In the genomic region with DNA sequence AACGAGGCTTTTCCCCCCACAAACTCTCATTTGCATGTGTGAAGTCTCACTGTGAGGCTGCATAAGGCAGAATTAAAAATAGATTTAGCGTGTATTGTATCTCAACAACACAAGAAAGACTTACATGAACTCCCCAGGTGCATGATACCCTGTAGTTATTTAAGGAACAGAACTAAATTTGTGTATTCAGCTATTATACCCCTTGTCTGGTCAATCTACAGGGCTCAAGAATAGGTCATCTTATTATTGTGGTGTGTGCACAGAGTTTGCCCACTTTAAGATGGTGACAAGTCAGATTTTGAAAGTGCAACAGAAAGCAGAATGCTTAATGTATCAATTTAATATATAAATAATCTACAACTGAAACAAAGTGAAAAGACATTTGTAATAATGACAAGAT, we compare ENCODE assay signal across 25 cellular contexts.
"Had no signal": no experiment of that assay in that cellular context is flagged by ENCODE, and none has a peak within 500 bp of the region (broad histone marks: within the 10 kb centered on the region; RNA-seq: fewer than 3 reads in every experiment).

No MANE protein-coding gene starts in this region.

- H3K27me3 ChIP-seq: colonic mucosa, esophagus squamous epithelium, gastrocnemius medialis, heart right ventricle, left lung had no signal

- DNase-seq: colonic mucosa; cortex of kidney; effector CD8-positive, alpha-beta T cell; effector memory CD8-positive, alpha-beta T cell; endodermal cell; erythroblast; esophagus squamous epithelium; foreskin melanocyte; gastrocnemius medialis; glutamatergic neuron; head of caudate nucleus; heart right ventricle; hippocampal formation; left cardiac atrium; left lung; left ventricle myocardium superior; lower lobe of right lung; mesenchymal stem cell; mucosa of descending colon; naive B cell had no signal

- H3K4me1 ChIP-seq: colonic mucosa, esophagus squamous epithelium, gastrocnemius medialis had no signal

- H3K27ac ChIP-seq: colonic mucosa, epithelial cell of prostate, esophagus squamous epithelium, gastrocnemius medialis, heart right ventricle, left lung, lower lobe of right lung had no signal

- H3K4me3 ChIP-seq: colonic mucosa, esophagus squamous epithelium, gastrocnemius medialis, heart right ventricle, left lung, lower lobe of right lung, mucosa of descending colon had no signal

- ATAC-seq: effector memory CD8-positive, alpha-beta T cell; esophagus mucosa; gastrocnemius medialis; heart right ventricle; left cardiac atrium; left lung; left ventricle myocardium superior; lower lobe of right lung; mucosa of descending colon had no signal

- H3K36me3 ChIP-seq: colonic mucosa, esophagus squamous epithelium, gastrocnemius medialis, heart right ventricle, left lung, lower lobe of right lung had no signal

- H3K9me3 ChIP-seq: colonic mucosa, esophagus squamous epithelium, gastrocnemius medialis, lower lobe of right lung, mucosa of descending colon had no signal

- FAIRE-seq: endometrium, islet of Langerhans, keratinocyte had no signal
